ENCODE assay signal across 28 cellular contexts in the genomic region with DNA sequence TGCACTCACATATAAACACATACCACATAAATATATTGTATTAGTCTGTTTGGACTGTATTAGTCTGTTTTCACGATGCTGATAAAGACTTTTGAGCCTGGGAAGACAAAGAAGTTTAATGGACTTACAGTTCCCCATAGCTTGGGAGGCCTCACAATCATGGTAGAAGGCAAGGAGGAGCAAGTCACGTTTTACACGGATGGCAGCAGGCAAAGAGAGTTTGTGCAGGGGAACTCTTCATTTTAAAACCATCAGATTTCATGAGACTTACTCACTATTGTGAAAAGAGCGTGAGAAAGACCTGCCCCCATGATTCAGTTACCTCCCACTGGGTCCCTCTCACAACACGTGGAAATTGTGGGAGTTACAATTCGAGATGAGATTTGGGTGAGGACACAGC.
"Had no signal": no experiment of that assay in that cellular context is flagged by ENCODE, and none has a peak within 500 bp of the region (broad histone marks: within the 10 kb centered on the region; RNA-seq: fewer than 3 reads in every experiment).

No MANE protein-coding gene starts in this region.

- FAIRE-seq: colon, endometrium, endothelial cell of umbilical vein, frontal cortex had no signal

- H3K9me3 Mint-ChIP-seq: dendritic cell treated with granulocyte-macrophage colony-stimulating factor and Interleukin-4, amounts not matched to agents 40 ng/mL and 50 ng/mL, for 4 days; effector memory CD8-positive, alpha-beta T cell had no signal

- H3K27ac Mint-ChIP-seq: dendritic cell treated with granulocyte-macrophage colony-stimulating factor and Interleukin-4, amounts not matched to agents 40 ng/mL and 50 ng/mL, for 4 days; effector memory CD8-positive, alpha-beta T cell; endodermal cell had no signal

- H3K27me3 Mint-ChIP-seq: dendritic cell treated with granulocyte-macrophage colony-stimulating factor and Interleukin-4, amounts not matched to agents 40 ng/mL and 50 ng/mL, for 4 days; effector memory CD8-positive, alpha-beta T cell had no signal

- DNase-seq: colonic mucosa; cortex of kidney; dermis blood vessel endothelial cell; dorsolateral prefrontal cortex; effector CD4-positive, alpha-beta T cell; effector CD8-positive, alpha-beta T cell; effector memory CD4-positive, alpha-beta T cell; effector memory CD8-positive, alpha-beta T cell; endodermal cell; esophagus squamous epithelium; foreskin fibroblast; foreskin keratinocyte; foreskin melanocyte; gastrocnemius medialis; glutamatergic neuron; head of caudate nucleus; heart left ventricle; heart right ventricle had no signal

- H3K4me3 ChIP-seq: colonic mucosa, coronary artery, dorsolateral prefrontal cortex, esophagus muscularis mucosa, esophagus squamous epithelium, gastrocnemius medialis, gastroesophageal sphincter, heart left ventricle, heart right ventricle had no signal

- H3K27ac ChIP-seq: colonic mucosa, coronary artery, dorsolateral prefrontal cortex, epithelial cell of prostate, esophagus muscularis mucosa, esophagus squamous epithelium, foreskin keratinocyte, gastrocnemius medialis, gastroesophageal sphincter, heart left ventricle, heart right ventricle had no signal

- H3K4me1 ChIP-seq: colonic mucosa, gastrocnemius medialis, gastroesophageal sphincter had no signal

- H3K4me3 Mint-ChIP-seq: dendritic cell treated with granulocyte-macrophage colony-stimulating factor and Interleukin-4, amounts not matched to agents 40 ng/mL and 50 ng/mL, for 4 days; effector memory CD8-positive, alpha-beta T cell; endodermal cell had no signal

- H3K36me3 ChIP-seq: colonic mucosa, gastrocnemius medialis, heart left ventricle had no signal

- H3K27me3 ChIP-seq: colonic mucosa, dorsolateral prefrontal cortex, esophagus muscularis mucosa, esophagus squamous epithelium, foreskin keratinocyte, gastrocnemius medialis, gastroesophageal sphincter, heart left ventricle, heart right ventricle had no signal

- ATAC-seq: effector memory CD8-positive, alpha-beta T cell; esophagus mucosa; foreskin keratinocyte; gastrocnemius medialis; gastroesophageal sphincter; heart left ventricle; heart right ventricle had no signal

- H3K9me3 ChIP-seq: colonic mucosa, esophagus muscularis mucosa, esophagus squamous epithelium, gastrocnemius medialis, gastroesophageal sphincter, heart left ventricle had no signal
